ENCODE assay signal across 40 cellular contexts in genomic region chr10:100468322-100468721, GRCh38. TPM values are rescaled to one million over a fixed set of nuclear protein-coding genes. Genes with fewer than 3 reads are reported as not detected.
"Had no signal": no experiment of that assay in that cellular context is flagged by ENCODE, and none has a peak within 500 bp of the region (broad histone marks: within the 10 kb centered on the region; RNA-seq: fewer than 3 reads in every experiment).

No MANE protein-coding gene starts in this region.

- H3K4me3 Mint-ChIP-seq: activated naive CD4-positive, alpha-beta T cell treated with anti-CD3 and anti-CD28 coated beads for 36 hours; activated naive CD4-positive, alpha-beta T cell treated with anti-CD3 and anti-CD28 coated beads, Interleukin-2, amount 10 ng/mL, durations not matched to agents 7 days and 5 days; activated naive CD4-positive, alpha-beta T cell treated with anti-CD3 and anti-CD28 coated beads, Interleukin-2, amount 50 U/mL, for 24 hours; activated naive CD8-positive, alpha-beta T cell; activated naive CD8-positive, alpha-beta T cell treated with anti-CD3 and anti-CD28 coated beads for 36 hours; activated naive CD8-positive, alpha-beta T cell treated with anti-CD3 and anti-CD28 coated beads, Interleukin-2, amount 10 ng/mL, durations not matched to agents 7 days and 5 days; activated naive CD8-positive, alpha-beta T cell treated with anti-CD3 and anti-CD28 coated beads, Interleukin-2, amount 50 U/mL, for 24 hours; activated T-cell treated with anti-CD3 and anti-CD28 coated beads, Interleukin-2, amount 50 U/mL, for 24 hours; activated T-cell treated with anti-CD3 and anti-CD28 coated beads, Interleukin-2, amount 50 U/mL, for 4 hours; activated T-cell treated with anti-CD3 and anti-CD28 coated beads, Interleukin-2, amount 50 U/mL, for 72 hours; activated T-helper 1 cell treated with anti-CD3 and anti-CD28 coated beads, Interleukin-12 subunit alpha, Interleukin-12 subunit beta, Interleukin-2, Interleukin-4 antibody, amounts not matched to agents 30 ng/mL and 10 ng/mL and 1 ng/mL, durations not matched to agents 14 hours and 24 hours and 36 hours; activated T-helper 17 cell treated with anti-CD3 and anti-CD28 coated beads, Interleukin-2, amount 50 U/mL, for 72 hours; central memory CD8-positive, alpha-beta T cell had no signal

- H3K36me3 Mint-ChIP-seq: activated naive CD4-positive, alpha-beta T cell treated with anti-CD3 and anti-CD28 coated beads, Interleukin-2, amount 10 ng/mL, durations not matched to agents 7 days and 5 days; activated naive CD4-positive, alpha-beta T cell treated with anti-CD3 and anti-CD28 coated beads, Interleukin-2, amount 50 U/mL, for 24 hours; activated naive CD4-positive, alpha-beta T cell treated with anti-CD3 and anti-CD28 coated beads, Interleukin-2, amount 50 U/mL, for 72 hours; activated naive CD8-positive, alpha-beta T cell; activated naive CD8-positive, alpha-beta T cell treated with anti-CD3 and anti-CD28 coated beads for 36 hours; brain had no signal

- H3K27me3 ChIP-seq: adrenal gland, ascending aorta, body of pancreas, breast epithelium had no signal

- H3K36me3 ChIP-seq: adrenal gland, ascending aorta, brain microvascular endothelial cell, breast epithelium, cardiac muscle cell had no signal

- ATAC-seq: activated naive CD4-positive, alpha-beta T cell treated with anti-CD3 and anti-CD28 coated beads, Interleukin-2, amount 50 U/mL, for 72 hours; activated naive CD8-positive, alpha-beta T cell treated with anti-CD3 and anti-CD28 coated beads, Interleukin-2, amount 50 U/mL, for 24 hours; activated T-cell treated with anti-CD3 and anti-CD28 coated beads, Interleukin-2, amount 50 U/mL, for 4 hours; activated T-cell treated with anti-CD3 and anti-CD28 coated beads, Interleukin-2, amount 50 U/mL, for 72 hours; activated T-helper 17 cell treated with anti-CD3 and anti-CD28 coated beads, Interleukin-2, amount 50 U/mL, for 72 hours; body of pancreas had no signal

- H3K27ac ChIP-seq: adrenal gland, ascending aorta, body of pancreas, brain microvascular endothelial cell, breast epithelium, cardiac muscle cell had no signal

- H3K9me3 Mint-ChIP-seq: activated naive CD4-positive, alpha-beta T cell treated with anti-CD3 and anti-CD28 coated beads for 36 hours; activated naive CD4-positive, alpha-beta T cell treated with anti-CD3 and anti-CD28 coated beads, Interleukin-2, amount 10 ng/mL, durations not matched to agents 7 days and 5 days; activated naive CD4-positive, alpha-beta T cell treated with anti-CD3 and anti-CD28 coated beads, Interleukin-2, amount 50 U/mL, for 24 hours; activated naive CD4-positive, alpha-beta T cell treated with anti-CD3 and anti-CD28 coated beads, Interleukin-2, amount 50 U/mL, for 72 hours; activated naive CD8-positive, alpha-beta T cell treated with anti-CD3 and anti-CD28 coated beads for 36 hours; activated naive CD8-positive, alpha-beta T cell treated with anti-CD3 and anti-CD28 coated beads, Interleukin-2, amount 10 ng/mL, durations not matched to agents 7 days and 5 days; activated naive CD8-positive, alpha-beta T cell treated with anti-CD3 and anti-CD28 coated beads, Interleukin-2, amount 50 U/mL, for 24 hours; activated T-cell treated with anti-CD3 and anti-CD28 coated beads, Interleukin-2, amount 50 U/mL, for 24 hours; activated T-cell treated with anti-CD3 and anti-CD28 coated beads, Interleukin-2, amount 50 U/mL, for 4 hours; activated T-cell treated with anti-CD3 and anti-CD28 coated beads, Interleukin-2, amount 50 U/mL, for 72 hours; activated T-helper 1 cell treated with anti-CD3 and anti-CD28 coated beads, Interleukin-12 subunit alpha, Interleukin-12 subunit beta, Interleukin-2, Interleukin-4 antibody, amounts not matched to agents 30 ng/mL and 10 ng/mL and 1 ng/mL, durations not matched to agents 14 hours and 24 hours and 36 hours; activated T-helper 17 cell treated with anti-CD3 and anti-CD28 coated beads, Interleukin-2, amount 50 U/mL, for 72 hours; activated T-helper 2 cell treated with anti-CD3 and anti-CD28 coated beads, Interferon-gamma antibody, Interleukin-2, Interleukin-4, amounts not matched to agents 10 μg/mL and 5 μg/mL and 100 μg/mL, durations not matched to agents 14 hours and 24 hours and 36 hours; brain; central memory CD8-positive, alpha-beta T cell had no signal

- DNase-seq: activated effector memory CD4-positive, alpha-beta T cell treated with anti-CD3 and anti-CD28 coated beads, Interleukin-2, amount 50 U/mL, for 16 hours; activated effector memory CD4-positive, alpha-beta T cell treated with Interleukin-2 at 50 U/mL for 16 hours; activated gamma-delta T cell; activated gamma-delta T cell treated with Interleukin-2 at 50 U/mL for 16 hours; activated naive CD4-positive, alpha-beta T cell; activated naive CD4-positive, alpha-beta T cell treated with anti-CD3 and anti-CD28 coated beads for 36 hours; activated naive CD4-positive, alpha-beta T cell treated with anti-CD3 and anti-CD28 coated beads, Interleukin-2, amount 10 ng/mL, durations not matched to agents 7 days and 5 days; activated naive CD4-positive, alpha-beta T cell treated with anti-CD3 and anti-CD28 coated beads, Interleukin-2, amount 50 U/mL, for 16 hours; activated naive CD4-positive, alpha-beta T cell treated with Interleukin-2 at 50 U/mL for 16 hours; activated naive CD8-positive, alpha-beta T cell treated with anti-CD3 and anti-CD28 coated beads for 36 hours; activated naive CD8-positive, alpha-beta T cell treated with anti-CD3 and anti-CD28 coated beads, Interleukin-2, amount 10 ng/mL, durations not matched to agents 7 days and 5 days; activated naive CD8-positive, alpha-beta T cell treated with anti-CD3 and anti-CD28 coated beads, Interleukin-2, amount 50 U/mL, for 24 hours; activated T-cell treated with anti-CD3 and anti-CD28 coated beads, Interleukin-2, amount 50 U/mL, for 24 hours; activated T-cell treated with anti-CD3 and anti-CD28 coated beads, Interleukin-2, amount 50 U/mL, for 4 hours; activated T-cell treated with anti-CD3 and anti-CD28 coated beads, Interleukin-2, amount 50 U/mL, for 48 hours; activated T-cell treated with anti-CD3 and anti-CD28 coated beads, Interleukin-2, amount 50 U/mL, for 72 hours; adrenal gland; amniotic stem cell; amygdala; aorta; body of pancreas; brain microvascular endothelial cell; central memory CD4-positive, alpha-beta T cell; cerebellar nuclear complex had no signal

- H3K27me3 Mint-ChIP-seq: activated naive CD4-positive, alpha-beta T cell treated with anti-CD3 and anti-CD28 coated beads, Interleukin-2, amount 10 ng/mL, durations not matched to agents 7 days and 5 days; activated naive CD8-positive, alpha-beta T cell; activated naive CD8-positive, alpha-beta T cell treated with anti-CD3 and anti-CD28 coated beads for 36 hours; activated T-cell treated with anti-CD3 and anti-CD28 coated beads, Interleukin-2, amount 50 U/mL, for 24 hours; activated T-helper 17 cell treated with anti-CD3 and anti-CD28 coated beads, Interleukin-2, amount 50 U/mL, for 72 hours; central memory CD8-positive, alpha-beta T cell had no signal

- H3K4me3 ChIP-seq: adrenal gland, ascending aorta, body of pancreas, breast epithelium, cardiac muscle cell had no signal

- H3K9me3 ChIP-seq: adrenal gland, ascending aorta, body of pancreas, breast epithelium had no signal

- FAIRE-seq: astrocyte, bronchial epithelial cell had no signal

- H3K27ac Mint-ChIP-seq: activated naive CD4-positive, alpha-beta T cell treated with anti-CD3 and anti-CD28 coated beads for 36 hours; activated naive CD4-positive, alpha-beta T cell treated with anti-CD3 and anti-CD28 coated beads, Interleukin-2, amount 10 ng/mL, durations not matched to agents 7 days and 5 days; activated naive CD4-positive, alpha-beta T cell treated with anti-CD3 and anti-CD28 coated beads, Interleukin-2, amount 50 U/mL, for 24 hours; activated naive CD4-positive, alpha-beta T cell treated with anti-CD3 and anti-CD28 coated beads, Interleukin-2, amount 50 U/mL, for 72 hours; activated naive CD8-positive, alpha-beta T cell; activated naive CD8-positive, alpha-beta T cell treated with anti-CD3 and anti-CD28 coated beads for 36 hours; activated naive CD8-positive, alpha-beta T cell treated with anti-CD3 and anti-CD28 coated beads, Interleukin-2, amount 10 ng/mL, durations not matched to agents 7 days and 5 days; activated naive CD8-positive, alpha-beta T cell treated with anti-CD3 and anti-CD28 coated beads, Interleukin-2, amount 50 U/mL, for 24 hours; activated T-cell treated with anti-CD3 and anti-CD28 coated beads, Interleukin-2, amount 50 U/mL, for 24 hours; activated T-cell treated with anti-CD3 and anti-CD28 coated beads, Interleukin-2, amount 50 U/mL, for 72 hours; activated T-helper 1 cell treated with anti-CD3 and anti-CD28 coated beads, Interleukin-12 subunit alpha, Interleukin-12 subunit beta, Interleukin-2, Interleukin-4 antibody, amounts not matched to agents 30 ng/mL and 10 ng/mL and 1 ng/mL, durations not matched to agents 14 hours and 24 hours and 36 hours; activated T-helper 17 cell treated with anti-CD3 and anti-CD28 coated beads, Interleukin-2, amount 50 U/mL, for 72 hours; activated T-helper 2 cell treated with anti-CD3 and anti-CD28 coated beads, Interferon-gamma antibody, Interleukin-2, Interleukin-4, amounts not matched to agents 10 μg/mL and 5 μg/mL and 100 μg/mL, durations not matched to agents 14 hours and 24 hours and 36 hours had no signal

- H3K4me1 Mint-ChIP-seq: activated naive CD4-positive, alpha-beta T cell treated with anti-CD3 and anti-CD28 coated beads, Interleukin-2, amount 10 ng/mL, durations not matched to agents 7 days and 5 days; activated naive CD4-positive, alpha-beta T cell treated with anti-CD3 and anti-CD28 coated beads, Interleukin-2, amount 50 U/mL, for 24 hours; activated naive CD8-positive, alpha-beta T cell treated with anti-CD3 and anti-CD28 coated beads for 36 hours; activated naive CD8-positive, alpha-beta T cell treated with anti-CD3 and anti-CD28 coated beads, Interleukin-2, amount 10 ng/mL, durations not matched to agents 7 days and 5 days; activated naive CD8-positive, alpha-beta T cell treated with anti-CD3 and anti-CD28 coated beads, Interleukin-2, amount 50 U/mL, for 24 hours; activated T-helper 17 cell treated with anti-CD3 and anti-CD28 coated beads, Interleukin-2, amount 50 U/mL, for 72 hours; brain; central memory CD8-positive, alpha-beta T cell had no signal

- H3K4me1 ChIP-seq: adrenal gland, ascending aorta, body of pancreas, breast epithelium had no signal

RNA-seq across cellular contexts. Expression of gene WNT8B, which starts 5.5 kb away (rescaled TPM):
- total RNA-seq: aorta, ascending aorta, astrocyte, body of pancreas, breast epithelium, bronchial epithelial cell, cardiac muscle cell, cardiac septum, cerebellum, chondrocyte had no signal
- polyA plus RNA-seq: aorta, cardiac muscle cell had no signal
